ENCODE assay signal across 1 cellular context in the genomic region with DNA sequence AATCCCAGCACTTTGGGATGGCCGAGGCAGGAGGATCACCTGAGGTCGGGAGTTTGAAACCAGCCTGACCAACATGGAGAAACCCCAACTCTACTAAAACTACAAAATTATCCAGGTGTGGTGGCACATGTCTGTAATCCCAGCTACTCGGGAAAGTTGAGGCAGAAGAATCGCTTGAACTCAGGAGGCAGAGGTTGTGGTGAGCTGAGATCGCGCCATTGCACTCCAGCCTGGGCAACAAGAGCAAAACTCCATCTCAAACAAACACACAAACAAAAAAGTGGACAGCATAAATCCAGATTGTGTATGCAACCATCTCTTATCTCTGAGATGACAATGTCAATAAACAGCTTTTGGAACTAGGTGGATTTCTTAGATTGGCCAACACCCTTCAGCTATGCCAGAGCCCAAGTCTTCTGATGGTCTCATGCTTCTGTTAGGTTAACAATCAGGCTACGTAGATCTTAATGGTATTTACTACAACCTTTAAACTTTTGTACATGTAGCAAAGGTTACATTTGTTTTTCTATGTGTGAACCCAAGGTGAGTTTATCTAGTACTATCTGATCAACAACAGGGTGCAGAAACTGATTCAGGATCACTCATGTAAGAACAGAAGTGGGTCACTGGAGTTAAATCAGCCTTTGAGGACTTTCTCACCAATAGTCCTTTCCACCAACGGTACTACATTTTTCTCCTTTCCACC.
A peak's percentile ranks its signal among the peaks of the same experiment; 100 is the strongest.
TF ChIP-seq lines count a peak whose summit lies in the region.

No MANE protein-coding gene starts in this region.

TF ChIP-seq in HepG2, 621 proteins besides CTCF, POLR2A, EP300 and RAD21 (continued from another document and continues in another):
- TF ChIP-seq, protein P1, sequence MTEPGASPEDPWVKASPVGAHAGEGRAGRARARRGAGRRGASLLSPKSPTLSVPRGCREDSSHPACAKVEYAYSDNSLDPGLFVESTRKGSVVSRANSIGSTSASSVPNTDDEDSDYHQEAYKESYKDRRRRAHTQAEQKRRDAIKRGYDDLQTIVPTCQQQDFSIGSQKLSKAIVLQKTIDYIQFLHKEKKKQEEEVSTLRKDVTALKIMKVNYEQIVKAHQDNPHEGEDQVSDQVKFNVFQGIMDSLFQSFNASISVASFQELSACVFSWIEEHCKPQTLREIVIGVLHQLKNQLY (CRISPR knock-in tag; IDR thresholded peaks at IDR 0.05) = 0 out of 2 replicates have a peak, but pooled peaks have one; percentile 42
- TF ChIP-seq AKAP8 (CRISPR knock-in tag; IDR thresholded peaks at IDR 0.05) = no peak
- TF ChIP-seq RARA (CRISPR knock-in tag; IDR thresholded peaks at IDR 0.05) = peak; percentile 94
- TF ChIP-seq, protein P2, sequence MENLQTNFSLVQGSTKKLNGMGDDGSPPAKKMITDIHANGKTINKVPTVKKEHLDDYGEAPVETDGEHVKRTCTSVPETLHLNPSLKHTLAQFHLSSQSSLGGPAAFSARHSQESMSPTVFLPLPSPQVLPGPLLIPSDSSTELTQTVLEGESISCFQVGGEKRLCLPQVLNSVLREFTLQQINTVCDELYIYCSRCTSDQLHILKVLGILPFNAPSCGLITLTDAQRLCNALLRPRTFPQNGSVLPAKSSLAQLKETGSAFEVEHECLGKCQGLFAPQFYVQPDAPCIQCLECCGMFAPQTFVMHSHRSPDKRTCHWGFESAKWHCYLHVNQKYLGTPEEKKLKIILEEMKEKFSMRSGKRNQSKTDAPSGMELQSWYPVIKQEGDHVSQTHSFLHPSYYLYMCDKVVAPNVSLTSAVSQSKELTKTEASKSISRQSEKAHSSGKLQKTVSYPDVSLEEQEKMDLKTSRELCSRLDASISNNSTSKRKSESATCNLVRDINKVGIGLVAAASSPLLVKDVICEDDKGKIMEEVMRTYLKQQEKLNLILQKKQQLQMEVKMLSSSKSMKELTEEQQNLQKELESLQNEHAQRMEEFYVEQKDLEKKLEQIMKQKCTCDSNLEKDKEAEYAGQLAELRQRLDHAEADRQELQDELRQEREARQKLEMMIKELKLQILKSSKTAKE (CRISPR knock-in tag; IDR thresholded peaks at IDR 0.05; ENCODE audit: borderline replicate concordance) = 0 out of 2 replicates have a peak, but pooled peaks have one; percentile 14
- no peak for TF ChIP-seq MAFK (conservative IDR thresholded peaks at IDR 0.05 in 1 of 2, IDR thresholded peaks at IDR 0.05 in 1 of 2; ENCODE audit: low read length in 2 of 2)
- no peak for TF ChIP-seq ZNF292 (CRISPR knock-in tag; IDR thresholded peaks at IDR 0.05; ENCODE audit: borderline replicate concordance, low read depth)
- TF ChIP-seq ZNF44 (CRISPR knock-in tag; IDR thresholded peaks at IDR 0.05) = no peak
- TF ChIP-seq ZNF33A (CRISPR knock-in tag; IDR thresholded peaks at IDR 0.05; ENCODE audit: borderline replicate concordance) = no peak
- TF ChIP-seq REXO4 (CRISPR knock-in tag; IDR thresholded peaks at IDR 0.05; ENCODE audit: borderline replicate concordance) = no peak
- no peak for TF ChIP-seq ZNF251 (CRISPR knock-in tag; IDR thresholded peaks at IDR 0.05)
- TF ChIP-seq FOXJ3 (CRISPR knock-in tag; IDR thresholded peaks at IDR 0.05; ENCODE audit: borderline replicate concordance) = peak; percentile 74; the same call in 1 of the 2 replicates
- TF ChIP-seq CEBPB (IDR thresholded peaks at IDR 0.05; ENCODE audit: borderline replicate concordance, low read depth, low read length) = peak; percentile 45; the same call in 1 of the 2 replicates
- TF ChIP-seq DPF2 (CRISPR knock-in tag; IDR thresholded peaks at IDR 0.05; ENCODE audit: borderline replicate concordance, low read depth) = peak; percentile 62; the same call in 1 of the 2 replicates
- TF ChIP-seq ZMYM4 (CRISPR knock-in tag; IDR thresholded peaks at IDR 0.05) = peak; percentile 31
- no peak for TF ChIP-seq TOPORS (CRISPR knock-in tag; IDR thresholded peaks at IDR 0.05)
- TF ChIP-seq HCFC1 (IDR thresholded peaks at IDR 0.05; ENCODE audit: low read depth, low read length) = no peak
- TF ChIP-seq NCOR1 (IDR thresholded peaks at IDR 0.05; ENCODE audit: borderline replicate concordance, low read length) = peak; percentile 67; the same call in 1 of the 2 replicates
- TF ChIP-seq SOX6 (IDR thresholded peaks at IDR 0.05) = no peak
- TF ChIP-seq SOX6 (CRISPR knock-in tag; IDR thresholded peaks at IDR 0.05) = peak; percentile 92
- no peak for TF ChIP-seq RFX1 (IDR thresholded peaks at IDR 0.05)
- no peak for TF ChIP-seq CCAR2 (optimal IDR thresholded peaks at IDR 0.05; ENCODE audit: low read depth, low read length)
- TF ChIP-seq BCL6 (CRISPR knock-in tag; IDR thresholded peaks at IDR 0.05) = peak; percentile 31; the same call in 1 of the 2 replicates
- TF ChIP-seq TSC22D2 (CRISPR knock-in tag; IDR thresholded peaks at IDR 0.05; ENCODE audit: borderline replicate concordance) = no peak
- TF ChIP-seq KDM6A (CRISPR knock-in tag; IDR thresholded peaks at IDR 0.05; ENCODE audit: low read depth) = peak; percentile 57; the same call in 1 of the 2 replicates
- no peak for TF ChIP-seq GPN1 (CRISPR knock-in tag; IDR thresholded peaks at IDR 0.05; ENCODE audit: borderline replicate concordance)
- no peak for TF ChIP-seq ZFAT (CRISPR knock-in tag; conservative IDR thresholded peaks at IDR 0.05)
- TF ChIP-seq KDM1A (CRISPR knock-in tag; IDR thresholded peaks at IDR 0.05) = peak; percentile 42; the same call in 1 of the 2 replicates
- TF ChIP-seq ZNF30 (CRISPR knock-in tag; IDR thresholded peaks at IDR 0.05) = no peak
- TF ChIP-seq ZNF614 (CRISPR knock-in tag; IDR thresholded peaks at IDR 0.05; ENCODE audit: borderline replicate concordance) = peak; percentile 45; the same call in 1 of the 2 replicates
- no peak for TF ChIP-seq SSRP1 (CRISPR knock-in tag; IDR thresholded peaks at IDR 0.05)
- TF ChIP-seq NFKBIZ (CRISPR knock-in tag; IDR thresholded peaks at IDR 0.05) = 0 out of 2 replicates have a peak, but pooled peaks have one; percentile 34
- peak; percentile 65 for TF ChIP-seq ARNTL (CRISPR knock-in tag; IDR thresholded peaks at IDR 0.05)
- no peak for TF ChIP-seq ASH2L (IDR thresholded peaks at IDR 0.05; ENCODE audit: insufficient read length, low read depth, low read length)
- peak; percentile 40; the same call in 1 of the 2 replicates for TF ChIP-seq HMG20A (CRISPR knock-in tag; IDR thresholded peaks at IDR 0.05; ENCODE audit: borderline replicate concordance)
- TF ChIP-seq ZNF557 (CRISPR knock-in tag; IDR thresholded peaks at IDR 0.05) = no peak
- TF ChIP-seq FOXP1 (IDR thresholded peaks at IDR 0.05) = peak; percentile 24; the same call in 1 of the 2 replicates
- peak; percentile 96 for TF ChIP-seq FOXP1 (CRISPR knock-in tag; IDR thresholded peaks at IDR 0.05)
- TF ChIP-seq ZKSCAN5 (CRISPR knock-in tag; IDR thresholded peaks at IDR 0.05) = no peak
- TF ChIP-seq ZNF605 (CRISPR knock-in tag; IDR thresholded peaks at IDR 0.05) = no peak
- TF ChIP-seq, protein P3, sequence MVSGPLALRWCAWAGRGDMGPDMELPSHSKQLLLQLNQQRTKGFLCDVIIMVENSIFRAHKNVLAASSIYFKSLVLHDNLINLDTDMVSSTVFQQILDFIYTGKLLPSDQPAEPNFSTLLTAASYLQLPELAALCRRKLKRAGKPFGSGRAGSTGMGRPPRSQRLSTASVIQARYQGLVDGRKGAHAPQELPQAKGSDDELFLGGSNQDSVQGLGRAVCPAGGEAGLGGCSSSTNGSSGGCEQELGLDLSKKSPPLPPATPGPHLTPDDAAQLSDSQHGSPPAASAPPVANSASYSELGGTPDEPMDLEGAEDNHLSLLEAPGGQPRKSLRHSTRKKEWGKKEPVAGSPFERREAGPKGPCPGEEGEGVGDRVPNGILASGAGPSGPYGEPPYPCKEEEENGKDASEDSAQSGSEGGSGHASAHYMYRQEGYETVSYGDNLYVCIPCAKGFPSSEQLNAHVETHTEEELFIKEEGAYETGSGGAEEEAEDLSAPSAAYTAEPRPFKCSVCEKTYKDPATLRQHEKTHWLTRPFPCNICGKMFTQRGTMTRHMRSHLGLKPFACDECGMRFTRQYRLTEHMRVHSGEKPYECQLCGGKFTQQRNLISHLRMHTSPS (CRISPR knock-in tag; IDR thresholded peaks at IDR 0.05; ENCODE audit: low read depth) = no peak
- TF ChIP-seq PHF20 (CRISPR knock-in tag; IDR thresholded peaks at IDR 0.05) = no peak
- TF ChIP-seq, protein P4, sequence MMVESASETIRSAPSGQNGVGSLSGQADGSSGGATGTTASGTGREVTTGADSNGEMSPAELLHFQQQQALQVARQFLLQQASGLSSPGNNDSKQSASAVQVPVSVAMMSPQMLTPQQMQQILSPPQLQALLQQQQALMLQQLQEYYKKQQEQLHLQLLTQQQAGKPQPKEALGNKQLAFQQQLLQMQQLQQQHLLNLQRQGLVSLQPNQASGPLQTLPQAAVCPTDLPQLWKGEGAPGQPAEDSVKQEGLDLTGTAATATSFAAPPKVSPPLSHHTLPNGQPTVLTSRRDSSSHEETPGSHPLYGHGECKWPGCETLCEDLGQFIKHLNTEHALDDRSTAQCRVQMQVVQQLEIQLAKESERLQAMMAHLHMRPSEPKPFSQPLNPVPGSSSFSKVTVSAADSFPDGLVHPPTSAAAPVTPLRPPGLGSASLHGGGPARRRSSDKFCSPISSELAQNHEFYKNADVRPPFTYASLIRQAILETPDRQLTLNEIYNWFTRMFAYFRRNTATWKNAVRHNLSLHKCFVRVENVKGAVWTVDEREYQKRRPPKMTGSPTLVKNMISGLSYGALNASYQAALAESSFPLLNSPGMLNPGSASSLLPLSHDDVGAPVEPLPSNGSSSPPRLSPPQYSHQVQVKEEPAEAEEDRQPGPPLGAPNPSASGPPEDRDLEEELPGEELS (CRISPR knock-in tag; IDR thresholded peaks at IDR 0.05) = peak; percentile 91
- TF ChIP-seq ZNF607 (CRISPR knock-in tag; IDR thresholded peaks at IDR 0.05; ENCODE audit: borderline replicate concordance) = no peak
- TF ChIP-seq ZBTB1 (CRISPR knock-in tag; IDR thresholded peaks at IDR 0.05; ENCODE audit: borderline replicate concordance) = no peak
- peak; percentile 57; the same call in 1 of the 2 replicates for TF ChIP-seq ZNF747 (CRISPR knock-in tag; IDR thresholded peaks at IDR 0.05; ENCODE audit: borderline replicate concordance)
- TF ChIP-seq ZNF549 (CRISPR knock-in tag; IDR thresholded peaks at IDR 0.05) = no peak
- TF ChIP-seq ZKSCAN8 (CRISPR knock-in tag; IDR thresholded peaks at IDR 0.05; ENCODE audit: borderline replicate concordance) = no peak
- TF ChIP-seq, protein P5, sequence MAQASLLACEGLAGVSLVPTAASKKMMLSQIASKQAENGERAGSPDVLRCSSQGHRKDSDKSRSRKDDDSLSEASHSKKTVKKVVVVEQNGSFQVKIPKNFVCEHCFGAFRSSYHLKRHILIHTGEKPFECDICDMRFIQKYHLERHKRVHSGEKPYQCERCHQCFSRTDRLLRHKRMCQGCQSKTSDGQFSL (CRISPR knock-in tag; IDR thresholded peaks at IDR 0.05) = no peak
- TF ChIP-seq GTF3A (CRISPR knock-in tag; conservative IDR thresholded peaks at IDR 0.05) = no peak
- no peak for TF ChIP-seq ZNF543 (CRISPR knock-in tag; IDR thresholded peaks at IDR 0.05)
- TF ChIP-seq HMG20B (CRISPR knock-in tag; conservative IDR thresholded peaks at IDR 0.05) = no peak
- 0 out of 2 replicates have a peak, but pooled peaks have one; percentile 18 for TF ChIP-seq ELF3 (CRISPR knock-in tag; IDR thresholded peaks at IDR 0.05)
- TF ChIP-seq PHF21A (CRISPR knock-in tag; IDR thresholded peaks at IDR 0.05) = 0 out of 2 replicates have a peak, but pooled peaks have one; percentile 38
- 0 out of 2 replicates have a peak, but pooled peaks have one; percentile 45 for TF ChIP-seq SMAD3 (CRISPR knock-in tag; IDR thresholded peaks at IDR 0.05)
- TF ChIP-seq, protein P6, sequence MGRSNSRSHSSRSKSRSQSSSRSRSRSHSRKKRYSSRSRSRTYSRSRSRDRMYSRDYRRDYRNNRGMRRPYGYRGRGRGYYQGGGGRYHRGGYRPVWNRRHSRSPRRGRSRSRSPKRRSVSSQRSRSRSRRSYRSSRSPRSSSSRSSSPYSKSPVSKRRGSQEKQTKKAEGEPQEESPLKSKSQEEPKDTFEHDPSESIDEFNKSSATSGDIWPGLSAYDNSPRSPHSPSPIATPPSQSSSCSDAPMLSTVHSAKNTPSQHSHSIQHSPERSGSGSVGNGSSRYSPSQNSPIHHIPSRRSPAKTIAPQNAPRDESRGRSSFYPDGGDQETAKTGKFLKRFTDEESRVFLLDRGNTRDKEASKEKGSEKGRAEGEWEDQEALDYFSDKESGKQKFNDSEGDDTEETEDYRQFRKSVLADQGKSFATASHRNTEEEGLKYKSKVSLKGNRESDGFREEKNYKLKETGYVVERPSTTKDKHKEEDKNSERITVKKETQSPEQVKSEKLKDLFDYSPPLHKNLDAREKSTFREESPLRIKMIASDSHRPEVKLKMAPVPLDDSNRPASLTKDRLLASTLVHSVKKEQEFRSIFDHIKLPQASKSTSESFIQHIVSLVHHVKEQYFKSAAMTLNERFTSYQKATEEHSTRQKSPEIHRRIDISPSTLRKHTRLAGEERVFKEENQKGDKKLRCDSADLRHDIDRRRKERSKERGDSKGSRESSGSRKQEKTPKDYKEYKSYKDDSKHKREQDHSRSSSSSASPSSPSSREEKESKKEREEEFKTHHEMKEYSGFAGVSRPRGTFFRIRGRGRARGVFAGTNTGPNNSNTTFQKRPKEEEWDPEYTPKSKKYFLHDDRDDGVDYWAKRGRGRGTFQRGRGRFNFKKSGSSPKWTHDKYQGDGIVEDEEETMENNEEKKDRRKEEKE (IDR thresholded peaks at IDR 0.05) = no peak
- TF ChIP-seq ZFP36 (IDR thresholded peaks at IDR 0.05; ENCODE audit: borderline replicate concordance, low read depth, low read length, partially characterized antibody) = no peak
- no peak for TF ChIP-seq SNAI1 (CRISPR knock-in tag; IDR thresholded peaks at IDR 0.05; ENCODE audit: borderline replicate concordance)
- no peak for TF ChIP-seq IRX3 (CRISPR knock-in tag; IDR thresholded peaks at IDR 0.05; ENCODE audit: borderline replicate concordance, low read depth)
- TF ChIP-seq CREM (IDR thresholded peaks at IDR 0.05) = peak; percentile 71; the same call in 1 of the 2 replicates
- TF ChIP-seq CREM (CRISPR knock-in tag; IDR thresholded peaks at IDR 0.05) = no peak
- no peak for TF ChIP-seq PHF8 (CRISPR knock-in tag; IDR thresholded peaks at IDR 0.05)
- TF ChIP-seq SP2 (CRISPR knock-in tag; IDR thresholded peaks at IDR 0.05) = no peak
- no peak for TF ChIP-seq MIER2 (CRISPR knock-in tag; IDR thresholded peaks at IDR 0.05)
- 0 out of 2 replicates have a peak, but pooled peaks have one; percentile 36 for TF ChIP-seq FOXA1 (IDR thresholded peaks at IDR 0.05)
- peak; percentile 60 for TF ChIP-seq FOXA1 (CRISPR knock-in tag; IDR thresholded peaks at IDR 0.05)
- TF ChIP-seq KDM5A (IDR thresholded peaks at IDR 0.05; ENCODE audit: borderline replicate concordance, low read length) = no peak
- TF ChIP-seq, protein P7, sequence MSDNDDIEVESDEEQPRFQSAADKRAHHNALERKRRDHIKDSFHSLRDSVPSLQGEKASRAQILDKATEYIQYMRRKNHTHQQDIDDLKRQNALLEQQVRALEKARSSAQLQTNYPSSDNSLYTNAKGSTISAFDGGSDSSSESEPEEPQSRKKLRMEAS (IDR thresholded peaks at IDR 0.05) = no peak
- TF ChIP-seq CEBPG (CRISPR knock-in tag; IDR thresholded peaks at IDR 0.05) = peak; percentile 69
- no peak for TF ChIP-seq ZNF839 (CRISPR knock-in tag; IDR thresholded peaks at IDR 0.05; ENCODE audit: borderline replicate concordance)
- no peak for TF ChIP-seq REPIN1 (CRISPR knock-in tag; IDR thresholded peaks at IDR 0.05; ENCODE audit: borderline replicate concordance, low read depth)
- TF ChIP-seq SALL1 (CRISPR knock-in tag; IDR thresholded peaks at IDR 0.05) = peak; percentile 89
- no peak for TF ChIP-seq MEIS1 (CRISPR knock-in tag; IDR thresholded peaks at IDR 0.05; ENCODE audit: borderline replicate concordance)
